ENCODE assay signal across 9 cellular contexts in genomic region chr22:20031732-20032406, GRCh38. TPM values are rescaled to one million over a fixed set of nuclear protein-coding genes. Genes with fewer than 3 reads are reported as not detected.
DNase-seq lines count a peak whose midpoint lies in the region; ATAC-seq, FAIRE-seq and TF ChIP-seq lines count a peak whose summit lies in the region.
"Had no signal": no experiment of that assay in that cellular context is flagged by ENCODE, and none has a peak within 500 bp of the region (broad histone marks: within the 10 kb centered on the region; RNA-seq: fewer than 3 reads in every experiment).

No MANE protein-coding gene starts in this region.

- H2BK12ac ChIP-seq in H1 (ENCODE audit: low read depth, low read length) = peak overlapping the region; percentile 60; the same call in 1 of the 2 replicates

- CTCF ChIA-PET in H1 (lab: Charles Lee; ENCODE audit: partially characterized antibody) = interaction anchor here (0.6 to 1.6 kb wide), 10 partner anchors 10 to 227 kb away, joined by 3 to 4 read pairs (median 3); partner anchors contain the start of gene TANGO2

- H3K36me3 ChIP-seq in H1 (ENCODE audit: control insufficient read depth in 2 of 4, insufficient read depth in 4 of 4, low read length in 3 of 4) = no peaks in the 10 kb centered on the region
- H3K36me3 ChIP-seq: BE2C had no signal

- H3K4me1 Mint-ChIP-seq in T-helper 17 cell = peaks cover 31% of the 10 kb centered on the region

- H3K23me2 ChIP-seq in H1 (ENCODE audit: low read depth, low read length) = no peaks in the 10 kb centered on the region

- no peak for TF ChIP-seq CTCF in H1 (IDR thresholded peaks at IDR 0.05; ENCODE audit: control extremely low read depth in 1 of 3, insufficient read depth in 1 of 3, low read depth in 1 of 3, low read length in 3 of 3)

- POLR2A ChIA-PET in H1 (lab: Charles Lee; ENCODE audit: partially characterized antibody) = interaction anchor here (0.5 to 1.3 kb wide), 3 partner anchors 11 to 50 kb away, joined by 3 read pairs; partner anchors contain the start of gene TANGO2

- H3K56ac ChIP-seq in H1 (replicated peaks; ENCODE audit: insufficient read length, low read depth, low read length) = no peak overlapping the region

- H3K36me3 Mint-ChIP-seq in T-helper 17 cell (ENCODE audit: low read depth) = peaks cover 2% of the 10 kb centered on the region

- peaks cover 4 to 10% of the 10 kb centered on the region in 2 experiments for H4K20me1 ChIP-seq in H1 (replicated peaks in 1 of 2; ENCODE audit: control insufficient read depth in 1 of 2, insufficient read depth in 2 of 2, low read length in 2 of 2)

- 92% methylated on average over 10 of the region's 16 CpGs; no CpG with 5 or more reads in 1 of the 2 experiments for WGBS in H1 (ENCODE audit: extremely low coverage in 1 of 2, insufficient coverage in 1 of 2, insufficient read length in 1 of 2, insufficient replicate concordance in 2 of 2, low coverage in 1 of 2, low lambda C conversion rate in 2 of 2, missing lambda C conversion rate in 1 of 2), 2 experiments

- FAIRE-seq in H1 (lab: Jason Lieb, UNC) (no peak), urothelium cell line (lab: Jason Lieb, UNC) (peak; percentile 69), H54 (lab: Jason Lieb, UNC) (no peak)

- DNase-seq in stimulated activated CD4-positive, alpha-beta T cell treated with anti-CD3 and anti-CD28 coated beads, Interleukin-1b, Interleukin-23, amount 100 ng/mL, for 48 hours = peak; percentile 9
- DNase-seq in stimulated activated CD4-positive, alpha-beta T cell treated with anti-CD3 and anti-CD28 coated beads, Interleukin-12 subunit alpha, Interleukin-12 subunit beta, amount 100 ng/mL, for 4 hours = no peak
- DNase-seq in T-helper 17 cell (peak; percentile 43 to 56 (median 52)), H1 (ENCODE audit: low read depth in 1 of 2, low spot score in 2 of 2) (no peak), urothelium cell line (ENCODE audit: low spot score) (no peak), H4 (ENCODE audit: low spot score) (no peak), posterior vena cava (ENCODE audit: low spot score) (no peak), H54 (ENCODE audit: insufficient read length, low spot score) (no peak)
- DNase-seq: BE2C had no signal

- no peak overlapping the region for H3K27ac ChIP-seq in H1 (ENCODE audit: low read depth, low read length)

- TF ChIP-seq POLR2A in H1 (IDR thresholded peaks at IDR 0.05; ENCODE audit: control extremely low read depth in 1 of 2, low read depth in 2 of 2, low read length in 2 of 2) (no peak), H54 (IDR thresholded peaks at IDR 0.05; ENCODE audit: low read depth, low read length) (no peak)

- no peak overlapping the region for H2AFZ ChIP-seq in H1 (ENCODE audit: low read length)

- no peaks in the 10 kb centered on the region; a peak in 1 of 7 replicates for H3K4me1 ChIP-seq in H1 (replicated peaks in 1 of 4; ENCODE audit: control insufficient read depth in 3 of 4, insufficient read depth in 4 of 4, low read length in 3 of 4)
- H3K4me1 ChIP-seq: BE2C had no signal

- H3K79me2 ChIP-seq in H1 (ENCODE audit: control insufficient read depth in 1 of 2, insufficient read depth in 2 of 2, low read length in 2 of 2) = no peaks in the 10 kb centered on the region

- H3K9ac ChIP-seq in H1 (replicated peaks in 1 of 4; ENCODE audit: extremely low read depth in 1 of 4, low read depth in 3 of 4, low read length in 3 of 4) = no peak overlapping the region

- peak overlapping the region; percentile 71 for H3K27ac Mint-ChIP-seq in T-helper 17 cell

- no peak overlapping the region for H2BK20ac ChIP-seq in H1 (ENCODE audit: low read length)

- H3K79me1 ChIP-seq in H1 (ENCODE audit: low read depth, low read length) = peaks cover 4% of the 10 kb centered on the region

- peak overlapping the region; percentile 76 for H3K4me3 Mint-ChIP-seq in T-helper 17 cell

- H3K4me3 ChIP-seq in H1 (ENCODE audit: extremely low read depth in 1 of 4, insufficient read depth in 2 of 4, low read depth in 3 of 4, low read length in 4 of 4) = no peak overlapping the region

- H2AK5ac ChIP-seq in H1 (ENCODE audit: low read depth, low read length) = no peak overlapping the region

- no peak overlapping the region for H4K5ac ChIP-seq in H1 (ENCODE audit: insufficient read length, low read depth, low read length)

- no peaks in the 10 kb centered on the region for H3K27me3 ChIP-seq in H1 (replicated peaks in 1 of 4; ENCODE audit: control insufficient read depth in 3 of 4, extremely low read depth in 1 of 4, insufficient read depth in 3 of 4, low read length in 3 of 4)
- H3K27me3 ChIP-seq: BE2C had no signal

- TF ChIP-seq EP300 in H1 (IDR thresholded peaks at IDR 0.05; ENCODE audit: borderline replicate concordance in 1 of 2, low read depth in 2 of 2, low read length in 2 of 2) = no peak

- no peak overlapping the region for H2BK15ac ChIP-seq in H1 (ENCODE audit: low read length)

- no peaks in the 10 kb centered on the region for H3K9me3 ChIP-seq in T-helper 17 cell (ENCODE audit: control insufficient read depth, low read length, poor library complexity, severe bottlenecking)
- no peaks in the 10 kb centered on the region for H3K9me3 ChIP-seq in H1 (ENCODE audit: insufficient read depth in 2 of 2, low read depth in 1 of 2, low read length in 1 of 2)
- H3K9me3 ChIP-seq: BE2C had no signal

- H3K4ac ChIP-seq in H1 (replicated peaks; ENCODE audit: insufficient read length, low read depth, low read length) = peak overlapping the region; percentile 38

- intact Hi-C loops in posterior vena cava (cut with DNase I) = no loop called here

- H2BK5ac ChIP-seq in H1 (ENCODE audit: low read depth, low read length) = no peak overlapping the region

- no peak overlapping the region for H3K18ac ChIP-seq in H1 (ENCODE audit: extremely low read depth, low read length)

- H2BK120ac ChIP-seq in H1 (replicated peaks; ENCODE audit: low read depth, low read length) = no peak overlapping the region

- no peak overlapping the region for H3K14ac ChIP-seq in H1 (ENCODE audit: insufficient read length)

- H3K27me3 Mint-ChIP-seq in T-helper 17 cell = no peaks in the 10 kb centered on the region

- no peak overlapping the region for H3K23ac ChIP-seq in H1 (ENCODE audit: insufficient read length)

- TF ChIP-seq RAD21 in H1 (IDR thresholded peaks at IDR 0.05 in 1 of 2, conservative IDR thresholded peaks at IDR 0.05 in 1 of 2; ENCODE audit: low read depth in 2 of 2, low read length in 2 of 2) = no peak

- H4K91ac ChIP-seq in H1 (replicated peaks; ENCODE audit: insufficient read length, low read length) = no peak overlapping the region

- H3K4me2 ChIP-seq in H1 (ENCODE audit: insufficient read depth in 1 of 2, low read depth in 2 of 2, low read length in 2 of 2) = no peak overlapping the region

- ATAC-seq in T-helper 17 cell = peak; percentile 99

- no peak overlapping the region; the same call in 1 of the 2 replicates for H4K8ac ChIP-seq in H1 (ENCODE audit: extremely low read depth, insufficient read depth, low read length)

TF ChIP-seq in H1, 55 proteins besides CTCF, POLR2A, EP300 and RAD21 (continues in another document):
- no peak for TF ChIP-seq ZNF274 (IDR thresholded peaks at IDR 0.05; ENCODE audit: borderline replicate concordance, extremely low read depth, low read length)
- TF ChIP-seq KDM4A (IDR thresholded peaks at IDR 0.05; ENCODE audit: low read depth, low read length, severe bottlenecking) = no peak
- no peak for TF ChIP-seq POU5F1 (IDR thresholded peaks at IDR 0.05; ENCODE audit: low read depth, low read length)
- TF ChIP-seq KDM1A (IDR thresholded peaks at IDR 0.05; ENCODE audit: borderline replicate concordance, low read length) = no peak
- no peak for TF ChIP-seq SUZ12 (IDR thresholded peaks at IDR 0.05; ENCODE audit: low read length)
- TF ChIP-seq BRCA1 (IDR thresholded peaks at IDR 0.05; ENCODE audit: low read depth, low read length) = no peak
- TF ChIP-seq GABPA (IDR thresholded peaks at IDR 0.05; ENCODE audit: borderline replicate concordance, insufficient read depth, low read length) = no peak

RNA-seq across cellular contexts. Expression of gene TANGO2, which starts 11.0 kb away (rescaled TPM):
- total RNA-seq in T-helper 17 cell = 10 to 100 TPM; 31.7 to 44.3 TPM
- 10.1 and 13.6 TPM in 2 replicates for total RNA-seq in H1 (2021; fragmentation: NEBNext Ultra II Directional; extraction: Animal tissue kit (Norgen Biotek cat#: 25700))
- 18.2 and 18.4 TPM in 2 replicates for polyA plus RNA-seq in H1 (2011; rRNA removed)
- 18.8 TPM for polyA plus RNA-seq in H1 (2011; cell fraction: cytosol; rRNA removed)
- polyA plus RNA-seq in H1 (2011; cell fraction: nucleus; rRNA removed) = 19.5 TPM
- 7.8 to 13.8 TPM (median 12.6 TPM) in 4 replicates for polyA plus RNA-seq in H1 (2012, experiment 1 of 2)
- polyA plus RNA-seq in H1 (2012, experiment 2 of 2) = 11.7 TPM
- 5.2 TPM for polyA plus RNA-seq in H1 (2013, experiment 1 of 2)
- polyA plus RNA-seq in H1 (2013, experiment 2 of 2) = 5.0 TPM
- polyA minus RNA-seq in H1 (2011; rRNA and poly(A)+ RNA removed) = 32.1 and 36.1 TPM in 2 replicates
- polyA minus RNA-seq in H1 (2011; cell fraction: cytosol; rRNA and poly(A)+ RNA removed) = 7.8 TPM
- polyA minus RNA-seq in H1 (2011; cell fraction: nucleus; rRNA and poly(A)+ RNA removed) = 11.9 TPM
- total RNA-seq in H4 (2014; rRNA removed; shearing (Covaris generic)) = 20.6 and 29.3 TPM in 2 replicates
- 10 to 100 TPM; 28.4 to 31.1 TPM for total RNA-seq in posterior vena cava

RNA-seq across cellular contexts. Expression of gene ARVCF, which starts 15.2 kb away (rescaled TPM):
- total RNA-seq in T-helper 17 cell = 1 to 10 TPM; 1.3 to 2.8 TPM
- 43.2 and 49.6 TPM in 2 replicates for total RNA-seq in H1 (2021; fragmentation: NEBNext Ultra II Directional; extraction: Animal tissue kit (Norgen Biotek cat#: 25700))
- polyA plus RNA-seq in H1 (2011; rRNA removed) = 31.0 and 68.3 TPM in 2 replicates
- polyA plus RNA-seq in H1 (2011; cell fraction: cytosol; rRNA removed) = 68.4 TPM
- 444 TPM for polyA plus RNA-seq in H1 (2011; cell fraction: nucleus; rRNA removed)
- polyA plus RNA-seq in H1 (2012, experiment 1 of 2) = 37.9 to 61.7 TPM (median 55.2 TPM) in 4 replicates
- polyA plus RNA-seq in H1 (2012, experiment 2 of 2) = 25.1 TPM
- polyA plus RNA-seq in H1 (2013, experiment 1 of 2) = 23.2 TPM
- 21.9 TPM for polyA plus RNA-seq in H1 (2013, experiment 2 of 2)
- polyA minus RNA-seq in H1 (2011; rRNA and poly(A)+ RNA removed) = 18.4 and 21.2 TPM in 2 replicates
- 28.8 TPM for polyA minus RNA-seq in H1 (2011; cell fraction: cytosol; rRNA and poly(A)+ RNA removed)
- polyA minus RNA-seq in H1 (2011; cell fraction: nucleus; rRNA and poly(A)+ RNA removed) = 88.4 TPM
- total RNA-seq in H4 (2014; rRNA removed; shearing (Covaris generic)) = 0.58 and 1.8 TPM in 2 replicates
- total RNA-seq in posterior vena cava = 10 to 100 TPM; 20.1 to 21.3 TPM

RNA-seq across cellular contexts. Expression of gene DGCR8, which starts 48.2 kb away (rescaled TPM):
- total RNA-seq in T-helper 17 cell (10 to 100 TPM; 32.0 to 37.9 TPM), posterior vena cava (10 to 100 TPM; 24.3 to 25.2 TPM)
- total RNA-seq in H1 (2021; fragmentation: NEBNext Ultra II Directional; extraction: Animal tissue kit (Norgen Biotek cat#: 25700)) = 42.3 and 43.7 TPM in 2 replicates
- 23.7 and 42.5 TPM in 2 replicates for polyA plus RNA-seq in H1 (2011; rRNA removed)
- polyA plus RNA-seq in H1 (2011; cell fraction: cytosol; rRNA removed) = 36.9 TPM
- 172 TPM for polyA plus RNA-seq in H1 (2011; cell fraction: nucleus; rRNA removed)
- 33.0 to 43.7 TPM (median 38.6 TPM) in 4 replicates for polyA plus RNA-seq in H1 (2012, experiment 1 of 2)
- 12.7 TPM for polyA plus RNA-seq in H1 (2012, experiment 2 of 2)
- 26.6 TPM for polyA plus RNA-seq in H1 (2013, experiment 1 of 2)
- polyA plus RNA-seq in H1 (2013, experiment 2 of 2) = 22.8 TPM
- 31.8 and 33.0 TPM in 2 replicates for polyA minus RNA-seq in H1 (2011; rRNA and poly(A)+ RNA removed)
- 26.9 TPM for polyA minus RNA-seq in H1 (2011; cell fraction: cytosol; rRNA and poly(A)+ RNA removed)
- polyA minus RNA-seq in H1 (2011; cell fraction: nucleus; rRNA and poly(A)+ RNA removed) = 60.0 TPM
- 9.2 and 11.4 TPM in 2 replicates for total RNA-seq in H4 (2014; rRNA removed; shearing (Covaris generic))

Comparison
In these comparisons a context has a peak if more than half of its experiments do, and no peak if none do; other contexts are left out.
1. DNase-seq: peak in stimulated activated CD4-positive, alpha-beta T cell treated with anti-CD3 and anti-CD28 coated beads, Interleukin-1b, Interleukin-23, amount 100 ng/mL, for 48 hours (single experiment) and T-helper 17 cell (3 of 3); none in stimulated activated CD4-positive, alpha-beta T cell treated with anti-CD3 and anti-CD28 coated beads, Interleukin-12 subunit alpha, Interleukin-12 subunit beta, amount 100 ng/mL, for 4 hours (single experiment), H1 (0 of 2), urothelium cell line (single experiment), H4 (single experiment), posterior vena cava (single experiment) and H54 (single experiment).